1 cellular context compared by ENCODE assay signal in the genomic region with DNA sequence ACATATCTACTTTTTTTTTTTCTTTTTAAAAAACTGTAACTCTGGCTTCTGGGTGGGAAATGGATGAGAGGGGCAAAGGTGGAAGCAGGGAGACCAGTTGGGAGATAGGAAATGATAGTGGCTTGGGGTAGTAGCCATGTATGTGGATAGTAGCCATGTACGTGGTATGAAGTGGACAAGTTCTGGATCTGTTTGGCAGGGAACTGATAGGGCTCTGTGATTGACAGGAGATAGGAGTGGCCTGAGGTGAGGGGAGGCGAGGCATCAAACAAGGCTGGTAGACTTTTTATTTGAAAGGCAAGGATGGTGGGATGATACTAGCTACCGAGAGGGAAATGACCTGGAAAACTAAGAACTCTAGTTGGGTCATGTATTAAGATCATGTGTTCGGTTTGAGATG.
TF ChIP-seq lines count a peak whose summit lies in the region.

No MANE protein-coding gene starts in this region.

TF ChIP-seq in H1, 55 proteins besides CTCF, POLR2A, EP300 and RAD21 (continued from another document):
- TF ChIP-seq, protein P1, sequence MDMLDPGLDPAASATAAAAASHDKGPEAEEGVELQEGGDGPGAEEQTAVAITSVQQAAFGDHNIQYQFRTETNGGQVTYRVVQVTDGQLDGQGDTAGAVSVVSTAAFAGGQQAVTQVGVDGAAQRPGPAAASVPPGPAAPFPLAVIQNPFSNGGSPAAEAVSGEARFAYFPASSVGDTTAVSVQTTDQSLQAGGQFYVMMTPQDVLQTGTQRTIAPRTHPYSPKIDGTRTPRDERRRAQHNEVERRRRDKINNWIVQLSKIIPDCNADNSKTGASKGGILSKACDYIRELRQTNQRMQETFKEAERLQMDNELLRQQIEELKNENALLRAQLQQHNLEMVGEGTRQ (IDR thresholded peaks at IDR 0.05; ENCODE audit: low read length): no peak
- TF ChIP-seq CBX8 (IDR thresholded peaks at IDR 0.05; ENCODE audit: borderline replicate concordance, low read depth, low read length) (no peak), ASH2L (IDR thresholded peaks at IDR 0.05; ENCODE audit: low read length) (no peak), BRCA1 (IDR thresholded peaks at IDR 0.05; ENCODE audit: low read depth, low read length) (no peak), SP2 (IDR thresholded peaks at IDR 0.05; ENCODE audit: low read length) (no peak), YY1 (IDR thresholded peaks at IDR 0.05; ENCODE audit: low read depth, low read length) (no peak), RFX5 (IDR thresholded peaks at IDR 0.05; ENCODE audit: borderline replicate concordance, low read depth, low read length) (no peak), SP4 (IDR thresholded peaks at IDR 0.05; ENCODE audit: low read length) (no peak), RNF2 (IDR thresholded peaks at IDR 0.05; ENCODE audit: borderline replicate concordance, low read depth, low read length, missing control alignments, poor library complexity, severe bottlenecking) (no peak), CREB1 (IDR thresholded peaks at IDR 0.05) (no peak), TAF7 (optimal IDR thresholded peaks at IDR 0.05; ENCODE audit: borderline replicate concordance, low read depth, low read length) (no peak)
